In the genomic region with DNA sequence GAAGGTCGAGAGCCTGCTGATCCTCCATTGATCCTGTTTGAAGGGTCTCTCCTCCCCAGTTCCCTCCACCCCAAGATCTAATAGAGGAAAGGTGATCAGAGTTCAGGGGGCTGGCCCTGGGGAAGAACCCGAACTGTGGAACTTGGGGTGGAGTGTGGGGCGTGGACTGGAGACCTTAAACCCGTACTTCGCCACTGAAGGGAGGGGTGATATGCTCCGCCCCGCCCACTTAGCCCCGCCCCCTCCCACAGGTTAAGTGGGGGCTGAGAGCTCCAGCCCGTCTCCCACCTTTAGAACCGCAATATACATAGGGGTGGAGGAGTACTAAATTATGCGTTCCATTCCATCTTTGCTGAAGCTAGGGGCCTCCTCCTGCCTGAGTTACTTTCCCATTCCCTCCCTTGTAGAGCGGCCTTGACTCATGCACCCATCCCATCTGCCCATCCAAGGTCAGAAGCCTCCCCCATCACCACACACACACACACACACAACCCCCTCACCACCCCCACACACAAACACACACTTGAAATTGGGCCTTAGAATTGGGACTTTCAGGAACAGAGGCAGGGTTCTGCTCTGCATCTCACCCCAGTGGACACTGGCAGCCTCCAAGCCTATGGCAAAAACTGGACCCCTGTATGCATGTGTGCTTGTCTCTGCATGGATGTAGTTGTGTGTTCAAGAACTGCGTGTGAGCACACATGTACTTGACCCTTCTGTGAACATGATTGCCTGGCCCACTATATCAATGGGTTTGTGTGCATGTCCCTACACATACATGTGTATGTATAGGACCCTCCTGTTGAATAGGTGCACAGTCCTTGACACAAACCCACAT, we compare ENCODE assay signal across 8 cellular contexts. TPM values are rescaled to one million over a fixed set of nuclear protein-coding genes. Genes with fewer than 3 reads are reported as not detected.
DNase-seq lines count a peak whose midpoint lies in the region; ATAC-seq and TF ChIP-seq lines count a peak whose summit lies in the region.

No MANE protein-coding gene starts in this region.

- POLR2A ChIA-PET in CD8-positive, alpha-beta memory T cell (lab: Charles Lee): no interaction called here

- peaks cover 5% of the 10 kb centered on the region for H3K4me1 ChIP-seq in CD8-positive, alpha-beta memory T cell (ENCODE audit: insufficient read depth, low read length)
- H3K4me1 ChIP-seq in Peyer's patch: peaks cover 0 to 22% (median 7%) of the 10 kb centered on the region in 4 donors
- peaks cover 9% of the 10 kb centered on the region for H3K4me1 ChIP-seq in mesendoderm (ENCODE audit: control insufficient read depth, low read depth, low read length)
- peaks cover 0 to 29% (median 14%) of the 10 kb centered on the region in 4 donors for H3K4me1 ChIP-seq in tibial nerve

- no peaks in the 10 kb centered on the region for H3K9me3 ChIP-seq in CD8-positive, alpha-beta memory T cell (ENCODE audit: low read length)
- no peaks in the 10 kb centered on the region for H3K9me3 ChIP-seq in Peyer's patch
- H3K9me3 ChIP-seq in tibial nerve: no peaks in the 10 kb centered on the region

- WGBS in mesendoderm (ENCODE audit: extremely low coverage, insufficient coverage, low lambda C conversion rate): no CpG with 5 or more reads among the region's 13 CpGs
- WGBS in tibial nerve, 2 donors: 33 to 36% methylated on average over 13 of the region's 13 CpGs

- CTCF ChIA-PET in CD8-positive, alpha-beta memory T cell (lab: Charles Lee): interaction anchor here (1.4 to 2.2 kb wide), 4 partner anchors 19 to 46 kb away, joined by 6 to 12 read pairs (median 6); no protein-coding TSS in a partner anchor

- H3K56ac ChIP-seq in mesendoderm (ENCODE audit: low read length): peak overlapping the region; percentile 84

- H3K79me2 ChIP-seq in mesendoderm (ENCODE audit: control insufficient read depth, insufficient read depth, low read length): no peaks in the 10 kb centered on the region

- no peak overlapping the region for H2AK5ac ChIP-seq in mesendoderm (ENCODE audit: low read length)

- peaks cover 8 to 20% (median 20%) of the 10 kb centered on the region in 3 donors for H3K4me1 Mint-ChIP-seq in CD8-positive, alpha-beta memory T cell
- peaks cover 12% of the 10 kb centered on the region for H3K4me1 Mint-ChIP-seq in chondrocyte (ENCODE audit: low read depth)

- no peak overlapping the region for H2BK5ac ChIP-seq in mesendoderm (ENCODE audit: low read length)

- peak in 1 of 2 donors; percentile 43 for TF ChIP-seq POLR2A in Peyer's patch (IDR thresholded peaks at IDR 0.05)
- no peak for TF ChIP-seq POLR2A in tibial nerve (IDR thresholded peaks at IDR 0.05)

- H3K9me3 Mint-ChIP-seq in CD8-positive, alpha-beta memory T cell: no peaks in the 10 kb centered on the region
- H3K9me3 Mint-ChIP-seq in chondrocyte (ENCODE audit: low read depth): no peaks in the 10 kb centered on the region

- DNase-seq in CD8-positive, alpha-beta memory T cell: peak in 4 of 5 donors; percentile 34 to 64 (median 36)
- DNase-seq in Peyer's patch (peak; percentile 40 to 92 (median 90)), chondrocyte (ENCODE audit: low spot score) (no peak), mesendoderm (peak; percentile 61), tibial nerve (ENCODE audit: low spot score in 2 of 2) (no peak), NCI-H2196 (lab: John Stamatoyannopoulos, UW; ENCODE audit: unreplicated experiment) (no peak)
- DNase-seq in stimulated activated CD4-positive, alpha-beta T cell treated with anti-CD3 and anti-CD28 coated beads, Interleukin-2, amount 100 ng/mL, for 48 hours: no peak

- H3K27me3 Mint-ChIP-seq in CD8-positive, alpha-beta memory T cell: no peaks in the 10 kb centered on the region
- H3K27me3 Mint-ChIP-seq in chondrocyte (ENCODE audit: low read depth): no peaks in the 10 kb centered on the region

- peak overlapping the region; percentile 82 for H3K9ac ChIP-seq in mesendoderm (ENCODE audit: low read length)

- TF ChIP-seq CTCF in Peyer's patch (IDR thresholded peaks at IDR 0.05) (no peak), chondrocyte (IDR thresholded peaks at IDR 0.05) (no peak), tibial nerve (IDR thresholded peaks at IDR 0.05) (no peak)

- no peak overlapping the region for H3K23ac ChIP-seq in mesendoderm (ENCODE audit: low read length)

- H3K36me3 ChIP-seq in CD8-positive, alpha-beta memory T cell (ENCODE audit: insufficient read depth, low read length): no peaks in the 10 kb centered on the region
- peaks cover 0 to 15% (median 0%) of the 10 kb centered on the region in 3 donors for H3K36me3 ChIP-seq in Peyer's patch
- H3K36me3 ChIP-seq in mesendoderm (ENCODE audit: control insufficient read depth, insufficient read depth, low read length): no peaks in the 10 kb centered on the region
- peaks cover 0 to 21% (median 0%) of the 10 kb centered on the region in 3 donors for H3K36me3 ChIP-seq in tibial nerve

- H3K4ac ChIP-seq in mesendoderm (ENCODE audit: low read depth, low read length): no peak overlapping the region

- H3K4me3 ChIP-seq in CD8-positive, alpha-beta memory T cell (ENCODE audit: low read length): peak overlapping the region; percentile 47
- H3K4me3 ChIP-seq in Peyer's patch (peak overlapping the region; percentile 41 to 78 (median 66)), mesendoderm (ENCODE audit: low read length) (peak overlapping the region; percentile 58), tibial nerve (peak overlapping the region; percentile 47 to 81 (median 58))

- H3K27me3 ChIP-seq in CD8-positive, alpha-beta memory T cell (ENCODE audit: insufficient read depth, low read length, poor library complexity, severe bottlenecking): no peaks in the 10 kb centered on the region
- H3K27me3 ChIP-seq in Peyer's patch (no peaks in the 10 kb centered on the region), mesendoderm (ENCODE audit: insufficient read depth, low read length, poor library complexity) (no peaks in the 10 kb centered on the region), tibial nerve (no peaks in the 10 kb centered on the region)

- H4K5ac ChIP-seq in mesendoderm (ENCODE audit: low read length): no peak overlapping the region

- peak overlapping the region in 4 of 8 donors; percentile 35 to 77 (median 50) for H3K27ac Mint-ChIP-seq in CD8-positive, alpha-beta memory T cell
- no peak overlapping the region for H3K27ac Mint-ChIP-seq in chondrocyte (ENCODE audit: unreplicated experiment)

- H3K18ac ChIP-seq in mesendoderm (ENCODE audit: low read length): no peak overlapping the region

- H3K27ac ChIP-seq in CD8-positive, alpha-beta memory T cell (ENCODE audit: low read depth, low read length): no peak overlapping the region
- H3K27ac ChIP-seq in Peyer's patch (peak overlapping the region; percentile 26 to 91 (median 86)), mesendoderm (ENCODE audit: low read depth, low read length) (no peak overlapping the region), tibial nerve (peak overlapping the region in 3 of 4 donors; percentile 70 to 78 (median 75))

- H3K79me1 ChIP-seq in mesendoderm (ENCODE audit: low read length): no peaks in the 10 kb centered on the region

- no peak for TF ChIP-seq EP300 in tibial nerve (IDR thresholded peaks at IDR 0.05)

- peak overlapping the region; percentile 74 for H3K4me2 ChIP-seq in mesendoderm (ENCODE audit: low read length)

- no peak for ATAC-seq in GM21526 (IDR thresholded peaks at IDR 0.05; ENCODE audit: low FRiP score, unreplicated experiment)

- H4K8ac ChIP-seq in mesendoderm (ENCODE audit: low read depth, low read length): no peak overlapping the region

- H2BK15ac ChIP-seq in mesendoderm (replicated peaks; ENCODE audit: low read depth): no peak overlapping the region

- peak overlapping the region; percentile 57 to 89 (median 73) for H3K4me3 Mint-ChIP-seq in CD8-positive, alpha-beta memory T cell
- H3K4me3 Mint-ChIP-seq in chondrocyte (ENCODE audit: unreplicated experiment): peak overlapping the region; percentile 70

- H2BK120ac ChIP-seq in mesendoderm (ENCODE audit: low read depth, low read length): no peak overlapping the region

- peaks cover 0 to 7% (median 3%) of the 10 kb centered on the region in 3 donors for H3K36me3 Mint-ChIP-seq in CD8-positive, alpha-beta memory T cell
- H3K36me3 Mint-ChIP-seq in chondrocyte (ENCODE audit: low read depth): no peaks in the 10 kb centered on the region

RNA-seq across cellular contexts. Expression of gene SEMA4G, which starts 1.0 kb away (rescaled TPM):
- under 1 TPM; 0.49 to 0.57 TPM for total RNA-seq in CD8-positive, alpha-beta memory T cell
- 0.06 TPM for polyA plus RNA-seq in CD8-positive, alpha-beta memory T cell
- total RNA-seq in Peyer's patch (100 to 1,000 TPM in 3 of 4 donors, 10 to 100 TPM in 1; 16.5 to 233 (median 185) TPM), chondrocyte (4.8 to 8.0 TPM (median 7.9 TPM) in 3 replicates), tibial nerve (1 to 10 TPM; 3.1 to 9.2 (median 5.3) TPM)
- polyA plus RNA-seq in mesendoderm (2013, experiment 1 of 2): 15.2 TPM
- 14.6 TPM for polyA plus RNA-seq in mesendoderm (2013, experiment 2 of 2)

RNA-seq across cellular contexts. Expression of gene MRPL43, which starts 17.0 kb away (rescaled TPM):
- 10 to 100 TPM; 62.5 to 62.8 TPM for total RNA-seq in CD8-positive, alpha-beta memory T cell
- 129 TPM for polyA plus RNA-seq in CD8-positive, alpha-beta memory T cell
- total RNA-seq in Peyer's patch: 10 to 100 TPM; 40.5 to 85.5 (median 61.7) TPM
- 54.0 to 74.1 TPM (median 57.3 TPM) in 3 replicates for total RNA-seq in chondrocyte
- polyA plus RNA-seq in mesendoderm (2013, experiment 1 of 2): 78.0 TPM
- polyA plus RNA-seq in mesendoderm (2013, experiment 2 of 2): 74.1 TPM
- total RNA-seq in tibial nerve: 100 to 1,000 TPM in 2 of 4 donors, 10 to 100 TPM in 2; 64.1 to 146 (median 99.5) TPM

RNA-seq across cellular contexts. Expression of gene TWNK, which starts 17.0 kb away (rescaled TPM):
- 10 to 100 TPM; 40.6 to 44.3 TPM for total RNA-seq in CD8-positive, alpha-beta memory T cell
- polyA plus RNA-seq in CD8-positive, alpha-beta memory T cell: 8.2 TPM
- 10 to 100 TPM in 1 of 4 donors, 1 to 10 TPM in 3; 3.8 to 18.2 (median 4.4) TPM for total RNA-seq in Peyer's patch
- 4.8 to 6.6 TPM (median 5.4 TPM) in 3 replicates for total RNA-seq in chondrocyte
- 20.1 TPM for polyA plus RNA-seq in mesendoderm (2013, experiment 1 of 2)
- 19.7 TPM for polyA plus RNA-seq in mesendoderm (2013, experiment 2 of 2)
- 10 to 100 TPM in 1 of 4 donors, 1 to 10 TPM in 3; 5.0 to 11.4 (median 6.6) TPM for total RNA-seq in tibial nerve

RNA-seq across cellular contexts. Expression of gene LZTS2, which starts 29.3 kb away (rescaled TPM):
- 10 to 100 TPM; 10.9 to 11.5 TPM for total RNA-seq in CD8-positive, alpha-beta memory T cell
- polyA plus RNA-seq in CD8-positive, alpha-beta memory T cell: 19.7 TPM
- total RNA-seq in Peyer's patch (10 to 100 TPM; 28.0 to 57.4 (median 47.1) TPM), chondrocyte (58.9 to 80.7 TPM (median 79.4 TPM) in 3 replicates), tibial nerve (100 to 1,000 TPM in 2 of 4 donors, 10 to 100 TPM in 2; 81.4 to 134 (median 98.7) TPM)
- 41.5 TPM for polyA plus RNA-seq in mesendoderm (2013, experiment 1 of 2)
- polyA plus RNA-seq in mesendoderm (2013, experiment 2 of 2): 42.1 TPM

RNA-seq across cellular contexts. Expression of gene SLF2, which starts 57.5 kb away (rescaled TPM):
- 10 to 100 TPM; 35.4 to 36.1 TPM for total RNA-seq in CD8-positive, alpha-beta memory T cell
- polyA plus RNA-seq in CD8-positive, alpha-beta memory T cell: 13.9 TPM
- total RNA-seq in Peyer's patch (10 to 100 TPM; 11.0 to 37.2 (median 32.0) TPM), chondrocyte (17.8 to 28.1 TPM (median 20.6 TPM) in 3 replicates), tibial nerve (10 to 100 TPM; 25.7 to 37.7 (median 29.7) TPM)
- polyA plus RNA-seq in mesendoderm (2013, experiment 1 of 2): 12.0 TPM
- polyA plus RNA-seq in mesendoderm (2013, experiment 2 of 2): 12.1 TPM

Comparison
In these comparisons a context has a peak if more than half of its experiments do, and no peak if none do; other contexts are left out.
1. DNase-seq: peak in CD8-positive, alpha-beta memory T cell (4 of 5), Peyer's patch (3 of 3) and mesendoderm (single experiment); none in chondrocyte (single experiment), tibial nerve (0 of 2), NCI-H2196 (single experiment) and stimulated activated CD4-positive, alpha-beta T cell treated with anti-CD3 and anti-CD28 coated beads, Interleukin-2, amount 100 ng/mL, for 48 hours (0 of 2).
2. H3K27ac ChIP-seq: peak in Peyer's patch (4 of 4) and tibial nerve (3 of 4); none in CD8-positive, alpha-beta memory T cell (single experiment) and mesendoderm (single experiment).
3. Peak in every context shown above with its lines, with median percentiles within 50 percentile points of each other: H3K4me3 ChIP-seq.